In genomic region chr11:117735350-117735977, GRCh38 we compare ENCODE assay signal across 16 cellular contexts.
"Had no signal": no experiment of that assay in that cellular context is flagged by ENCODE, and none has a peak within 500 bp of the region (broad histone marks: within the 10 kb centered on the region; RNA-seq: fewer than 3 reads in every experiment).

No MANE protein-coding gene starts in this region.

- H3K4me3 Mint-ChIP-seq: activated CD8-positive, alpha-beta memory T cell treated with anti-CD3 and anti-CD28 coated beads, Interleukin-2, amount 10 ng/mL, durations not matched to agents 7 days and 5 days; activated naive CD4-positive, alpha-beta T cell treated with anti-CD3 and anti-CD28 coated beads, Interleukin-2, amount 10 ng/mL, durations not matched to agents 7 days and 5 days; neural progenitor cell; stimulated activated effector memory CD8-positive, alpha-beta T cell treated with anti-CD3 and anti-CD28 coated beads, Interleukin-12 subunit alpha, Interleukin-12 subunit beta, amount 100 ng/mL, for 72 hours had no signal

- H3K4me1 Mint-ChIP-seq: activated naive CD4-positive, alpha-beta T cell treated with anti-CD3 and anti-CD28 coated beads, Interleukin-2, amount 10 ng/mL, durations not matched to agents 7 days and 5 days; stimulated activated effector memory CD8-positive, alpha-beta T cell treated with anti-CD3 and anti-CD28 coated beads, Interleukin-12 subunit alpha, Interleukin-12 subunit beta, amount 100 ng/mL, for 72 hours had no signal

- H3K36me3 Mint-ChIP-seq: activated CD8-positive, alpha-beta memory T cell treated with anti-CD3 and anti-CD28 coated beads, Interleukin-2, amount 10 ng/mL, durations not matched to agents 7 days and 5 days; activated naive CD4-positive, alpha-beta T cell treated with anti-CD3 and anti-CD28 coated beads, Interleukin-2, amount 10 ng/mL, durations not matched to agents 7 days and 5 days; naive B cell; neural progenitor cell; stimulated activated effector memory CD8-positive, alpha-beta T cell treated with anti-CD3 and anti-CD28 coated beads, Interleukin-12 subunit alpha, Interleukin-12 subunit beta, amount 100 ng/mL, for 72 hours had no signal

- ATAC-seq: activated CD8-positive, alpha-beta memory T cell treated with anti-CD3 and anti-CD28 coated beads, Interleukin-2, amount 10 ng/mL, durations not matched to agents 7 days and 5 days; gastroesophageal sphincter; left lobe of liver; stimulated activated effector memory CD8-positive, alpha-beta T cell treated with anti-CD3 and anti-CD28 coated beads, Interleukin-12 subunit alpha, Interleukin-12 subunit beta, amount 100 ng/mL, for 72 hours had no signal

- H3K9me3 Mint-ChIP-seq: activated naive CD4-positive, alpha-beta T cell treated with anti-CD3 and anti-CD28 coated beads, Interleukin-2, amount 10 ng/mL, durations not matched to agents 7 days and 5 days; activated T-helper 2 cell treated with anti-CD3 and anti-CD28 coated beads, Interferon-gamma antibody, Interleukin-2, Interleukin-4, amounts not matched to agents 10 μg/mL and 5 μg/mL and 100 μg/mL, durations not matched to agents 14 hours and 24 hours and 36 hours; neural progenitor cell; stimulated activated effector memory CD8-positive, alpha-beta T cell treated with anti-CD3 and anti-CD28 coated beads, Interleukin-12 subunit alpha, Interleukin-12 subunit beta, amount 100 ng/mL, for 72 hours had no signal

- DNase-seq: activated CD4-positive, CD25-positive, alpha-beta regulatory T cell treated with anti-CD3 and anti-CD28 coated beads, Interleukin-2, amount 50 U/mL, for 72 hours; activated CD8-positive, alpha-beta memory T cell treated with anti-CD3 and anti-CD28 coated beads, Interleukin-2, amount 10 ng/mL, durations not matched to agents 7 days and 5 days; activated naive CD4-positive, alpha-beta T cell treated with anti-CD3 and anti-CD28 coated beads, Interleukin-2, amount 10 ng/mL, durations not matched to agents 7 days and 5 days; activated T-cell treated with anti-CD3 and anti-CD28 coated beads, Interleukin-2, amount 50 U/mL, for 1 hour; naive B cell; ovary; stimulated activated CD4-positive, alpha-beta T cell treated with anti-CD3 and anti-CD28 coated beads, Interleukin-12 subunit alpha, Interleukin-12 subunit beta, amount 100 ng/mL, for 4 hours; stimulated activated CD4-positive, alpha-beta T cell treated with anti-CD3 and anti-CD28 coated beads, Interleukin-2, amount 100 ng/mL, for 24 hours; T1000; tibial artery; uterus had no signal

- H3K27ac Mint-ChIP-seq: activated CD8-positive, alpha-beta memory T cell treated with anti-CD3 and anti-CD28 coated beads, Interleukin-2, amount 10 ng/mL, durations not matched to agents 7 days and 5 days; activated naive CD4-positive, alpha-beta T cell treated with anti-CD3 and anti-CD28 coated beads, Interleukin-2, amount 10 ng/mL, durations not matched to agents 7 days and 5 days; activated T-helper 2 cell treated with anti-CD3 and anti-CD28 coated beads, Interferon-gamma antibody, Interleukin-2, Interleukin-4, amounts not matched to agents 10 μg/mL and 5 μg/mL and 100 μg/mL, durations not matched to agents 14 hours and 24 hours and 36 hours; naive B cell; neural progenitor cell; stimulated activated effector memory CD8-positive, alpha-beta T cell treated with anti-CD3 and anti-CD28 coated beads, Interleukin-12 subunit alpha, Interleukin-12 subunit beta, amount 100 ng/mL, for 72 hours had no signal

- H3K27ac ChIP-seq: gastroesophageal sphincter, neural progenitor cell, ovary, tibial artery, uterus had no signal
